Comparison of ENCODE assay signal across 19 cellular contexts in genomic region chr1:18398791-18399551, GRCh38.
DNase-seq lines count a peak whose midpoint lies in the region; ATAC-seq, FAIRE-seq and TF ChIP-seq lines count a peak whose summit lies in the region.
"Had no signal": no experiment of that assay in that cellular context is flagged by ENCODE, and none has a peak within 500 bp of the region (broad histone marks: within the 10 kb centered on the region; RNA-seq: fewer than 3 reads in every experiment).

No MANE protein-coding gene starts in this region.

- H3K9me3 Mint-ChIP-seq in endothelial cell (ENCODE audit: unreplicated experiment) (no peaks in the 10 kb centered on the region), mesothelial cell of epicardium (no peaks in the 10 kb centered on the region)
- H3K9me3 Mint-ChIP-seq: CD4-positive, alpha-beta T cell had no signal

- no peaks in the 10 kb centered on the region for H3K9me3 ChIP-seq in pancreas
- H3K9me3 ChIP-seq: Caco-2, Peyer's patch had no signal

- H3K4me1 ChIP-seq in pancreas = no peaks in the 10 kb centered on the region
- H3K4me1 ChIP-seq: Caco-2, Peyer's patch had no signal

- H3K27ac Mint-ChIP-seq in endothelial cell (ENCODE audit: unreplicated experiment) (no peak overlapping the region), mesothelial cell of epicardium (no peak overlapping the region)
- H3K27ac Mint-ChIP-seq: CD4-positive, alpha-beta T cell had no signal

- H3K4me1 Mint-ChIP-seq in endothelial cell (ENCODE audit: unreplicated experiment) (peaks cover 6% of the 10 kb centered on the region), mesothelial cell of epicardium (peaks cover 5% of the 10 kb centered on the region)

- in situ Hi-C loops in G401 (cut with HindIII; ENCODE audit: low sequenced_read_pairs) = no loop called here

- FAIRE-seq in pancreas (lab: Jason Lieb, UNC) = no peak
- FAIRE-seq: GM12878, H54 had no signal

- intact Hi-C loops in pancreas (cut with DNase I) = no loop called here

- DNase-seq in G401 (ENCODE audit: low spot score) (peak; percentile 62), endothelial cell (ENCODE audit: low spot score) (no peak), mesothelial cell of epicardium (ENCODE audit: low spot score in 2 of 2, unreplicated experiment in 2 of 2) (no peak), pancreas (no peak), OCI-M1 (lab: John Stamatoyannopoulos, UW) (no peak)
- DNase-seq: CD4-positive, alpha-beta T cell; GDM1; NCI-H1436; NCI-H1930; NCI-H446; NCI-H526 treated with DMSO at 0.1 percent for 48 hours; Peyer's patch had no signal

- H3K27me3 Mint-ChIP-seq in endothelial cell (ENCODE audit: unreplicated experiment) (no peaks in the 10 kb centered on the region), mesothelial cell of epicardium (ENCODE audit: low read depth) (peaks cover 21% of the 10 kb centered on the region)

- H3K4me3 Mint-ChIP-seq in endothelial cell (ENCODE audit: unreplicated experiment) = no peak overlapping the region
- H3K4me3 Mint-ChIP-seq in mesothelial cell of epicardium = no peak overlapping the region
- H3K4me3 Mint-ChIP-seq: CD4-positive, alpha-beta T cell had no signal

- TF ChIP-seq CTCF in VCaP (conservative IDR thresholded peaks at IDR 0.05) (0 out of 2 replicates have a peak, but pooled peaks have one; percentile 7), endothelial cell (IDR thresholded peaks at IDR 0.05; ENCODE audit: unreplicated experiment) (peak; percentile 40), mesothelial cell of epicardium (IDR thresholded peaks at IDR 0.05; ENCODE audit: unreplicated experiment) (peak; percentile 17), pancreas (IDR thresholded peaks at IDR 0.05) (no peak)

- H3K36me3 ChIP-seq in pancreas = no peaks in the 10 kb centered on the region
- H3K36me3 ChIP-seq: Peyer's patch had no signal

- no peaks in the 10 kb centered on the region for H3K27me3 ChIP-seq in pancreas
- H3K27me3 ChIP-seq: Peyer's patch had no signal

- H3K4me3 ChIP-seq in pancreas = no peak overlapping the region
- H3K4me3 ChIP-seq: GM12878, Peyer's patch had no signal

- ATAC-seq in GM21447 (IDR thresholded peaks at IDR 0.05; ENCODE audit: unreplicated experiment) (no peak), GM21737 (IDR thresholded peaks at IDR 0.05; ENCODE audit: unreplicated experiment) (no peak), pancreas (no peak)
- ATAC-seq: GM12878 had no signal

- no peaks in the 10 kb centered on the region for H3K36me3 Mint-ChIP-seq in endothelial cell (ENCODE audit: low read depth, unreplicated experiment)
- H3K36me3 Mint-ChIP-seq in mesothelial cell of epicardium = no peaks in the 10 kb centered on the region

- H3K27ac ChIP-seq in VCaP (no peak overlapping the region), pancreas (no peak overlapping the region)
- H3K27ac ChIP-seq: KMS-11, Peyer's patch had no signal

- WGBS in pancreas, 2 donors = 30 to 36% methylated on average over 5 of the region's 5 CpGs

Comparison
In these comparisons a context has a peak if more than half of its experiments do, and no peak if none do; other contexts are left out.
1. CTCF ChIP-seq: peak in VCaP (single experiment), endothelial cell (single experiment) and mesothelial cell of epicardium (single experiment); none in pancreas (0 of 4).